Comparison of ENCODE assay signal across 19 cellular contexts in genomic region chr7:158682456-158682855, GRCh38. TPM values are rescaled to one million over a fixed set of nuclear protein-coding genes. Genes with fewer than 3 reads are reported as not detected.
A peak's percentile ranks its signal among the peaks of the same experiment; 100 is the strongest.
DNase-seq lines count a peak whose midpoint lies in the region; ATAC-seq and TF ChIP-seq lines count a peak whose summit lies in the region.
"Had no signal": no experiment of that assay in that cellular context is flagged by ENCODE, and none has a peak within 500 bp of the region (broad histone marks: within the 10 kb centered on the region; RNA-seq: fewer than 3 reads in every experiment).

No MANE protein-coding gene starts in this region.

- H3K4me3 ChIP-seq in fibroblast of mammary gland (ENCODE audit: control insufficient read depth, low read depth, low read length): no peak overlapping the region
- H3K4me3 ChIP-seq: A549, BLaER1 had no signal

- no peak for TF ChIP-seq CTCF in fibroblast of mammary gland (conservative IDR thresholded peaks at IDR 0.05; ENCODE audit: control insufficient read depth, insufficient read depth, low read depth, low read length)

- ATAC-seq in HG03432 (IDR thresholded peaks at IDR 0.05; ENCODE audit: unreplicated experiment) (no peak), HG03442 (IDR thresholded peaks at IDR 0.05; ENCODE audit: unreplicated experiment) (no peak)
- ATAC-seq: A549, Right ventricle myocardium inferior had no signal

- peak; percentile 15 for DNase-seq in COR-L47 (lab: John Stamatoyannopoulos, UW)
- DNase-seq in LHCN-M2 (ENCODE audit: low read depth): peak; percentile 37
- peak; percentile 54 for DNase-seq in NCI-H774 (lab: John Stamatoyannopoulos, UW)
- DNase-seq in fibroblast of mammary gland (ENCODE audit: low read depth): peak; percentile 33
- no peak for DNase-seq in NCI-H2227 treated with DMSO at 0.1 percent for 48 hours (lab: John Stamatoyannopoulos, UW)
- DNase-seq in stimulated activated naive CD4-positive, alpha-beta T cell (lab: John Stamatoyannopoulos, UW): no peak
- DNase-seq: CD4-positive, alpha-beta memory T cell; GDM1; Kasumi-1; MM.1S; NCI-H1048; NCI-H1436 treated with DMSO at 0.1 percent for 48 hours; NCI-H2029 treated with DMSO at 0.1 percent for 48 hours; NCI-H748 treated with DMSO at 0.1 percent for 48 hours had no signal

RNA-seq across cellular contexts. Expression of gene NCAPG2, which starts 22.1 kb away (rescaled TPM):
- total RNA-seq in LHCN-M2 (2014; rRNA removed): 73.7 and 83.5 TPM in 2 replicates
- polyA plus RNA-seq in LHCN-M2 (2012): 44.0 TPM

Comparison
In these comparisons a context has a peak if more than half of its experiments do, and no peak if none do; other contexts are left out.
1. DNase-seq: peak in COR-L47 (single experiment), LHCN-M2 (single experiment), NCI-H774 (single experiment) and fibroblast of mammary gland (single experiment); none in NCI-H2227 treated with DMSO at 0.1 percent for 48 hours (single experiment) and stimulated activated naive CD4-positive, alpha-beta T cell (0 of 6).